ENCODE assay signal across 23 cellular contexts in genomic region chr5:23930985-23931384, GRCh38.
"Had no signal": no experiment of that assay in that cellular context is flagged by ENCODE, and none has a peak within 500 bp of the region (broad histone marks: within the 10 kb centered on the region; RNA-seq: fewer than 3 reads in every experiment).

No MANE protein-coding gene starts in this region.

- H3K4me3 ChIP-seq: esophagus muscularis mucosa, gastroesophageal sphincter, heart left ventricle, left ventricle myocardium inferior, smooth muscle cell, suprapubic skin had no signal

- H3K36me3 ChIP-seq: esophagus muscularis mucosa, gastroesophageal sphincter, heart left ventricle, left ventricle myocardium inferior, suprapubic skin had no signal

- H3K27ac ChIP-seq: esophagus muscularis mucosa, gastroesophageal sphincter, heart left ventricle, left ventricle myocardium inferior, suprapubic skin had no signal

- H3K9me3 ChIP-seq: esophagus muscularis mucosa, gastroesophageal sphincter had no signal

- DNase-seq: activated CD4-positive, alpha-beta T cell treated with anti-CD3 and anti-CD28 coated beads, Interleukin-2, amount 10 ng/mL, durations not matched to agents 24 days and 14 days; activated CD8-positive, alpha-beta T cell treated with anti-CD3 and anti-CD28 coated beads for 36 hours; activated naive CD4-positive, alpha-beta T cell treated with Interleukin-2 at 50 U/mL for 16 hours; activated naive CD8-positive, alpha-beta T cell treated with anti-CD3 and anti-CD28 coated beads, Interleukin-2, amount 10 ng/mL, durations not matched to agents 7 days and 5 days; activated T-cell treated with anti-CD3 and anti-CD28 coated beads, Interleukin-2, amount 50 U/mL, for 1 hour; amygdala; dermis blood vessel endothelial cell; effector memory CD4-positive, alpha-beta T cell; heart left ventricle; immature natural killer cell; kidney glomerular epithelial cell; left ventricle myocardium inferior; mammary epithelial cell; midbrain; nephron progenitor cell; nucleus accumbens; stimulated activated CD4-positive, alpha-beta T cell treated with anti-CD3 and anti-CD28 coated beads, Interleukin-4, amount 100 ng/mL, for 1 hour; stimulated activated naive CD8-positive, alpha-beta T cell treated with anti-CD3 and anti-CD28 coated beads, Interleukin-15, amount 100 ng/mL, for 72 hours; trophoblast cell had no signal

- H3K27me3 ChIP-seq: esophagus muscularis mucosa, gastroesophageal sphincter, heart left ventricle, suprapubic skin had no signal

- H3K4me1 ChIP-seq: esophagus muscularis mucosa, gastroesophageal sphincter, heart left ventricle, left ventricle myocardium inferior, suprapubic skin had no signal
